1 cellular context compared by ENCODE assay signal in genomic region chr12:64682572-64683277, GRCh38.
TF ChIP-seq lines count a peak whose summit lies in the region.

No MANE protein-coding gene starts in this region.

TF ChIP-seq in HepG2, 621 proteins besides CTCF, POLR2A, EP300 and RAD21 (continued from another document):
- TF ChIP-seq NCOA1 (CRISPR knock-in tag; IDR thresholded peaks at IDR 0.05) (no peak), HMGXB4 (CRISPR knock-in tag; IDR thresholded peaks at IDR 0.05; ENCODE audit: borderline replicate concordance in 1 of 2, low read depth in 1 of 2) (no peak), ZNF670 (CRISPR knock-in tag; IDR thresholded peaks at IDR 0.05; ENCODE audit: borderline replicate concordance) (no peak), ZNF775 (CRISPR knock-in tag; IDR thresholded peaks at IDR 0.05; ENCODE audit: borderline replicate concordance) (no peak), MATR3 (CRISPR knock-in tag; IDR thresholded peaks at IDR 0.05) (no peak), ZNF546 (CRISPR knock-in tag; conservative IDR thresholded peaks at IDR 0.05) (no peak), ASH2L (IDR thresholded peaks at IDR 0.05; ENCODE audit: insufficient read length, low read depth, low read length) (no peak), ZIK1 (CRISPR knock-in tag; IDR thresholded peaks at IDR 0.05; ENCODE audit: borderline replicate concordance, low read depth) (no peak), MXI1 (IDR thresholded peaks at IDR 0.05; ENCODE audit: borderline replicate concordance, low read depth, low read length) (no peak), ZNF18 (CRISPR knock-in tag; IDR thresholded peaks at IDR 0.05; ENCODE audit: insufficient replicate concordance) (no peak), CREB3 (CRISPR knock-in tag; IDR thresholded peaks at IDR 0.05) (no peak)
